ENCODE assay signal across 23 cellular contexts in the genomic region with DNA sequence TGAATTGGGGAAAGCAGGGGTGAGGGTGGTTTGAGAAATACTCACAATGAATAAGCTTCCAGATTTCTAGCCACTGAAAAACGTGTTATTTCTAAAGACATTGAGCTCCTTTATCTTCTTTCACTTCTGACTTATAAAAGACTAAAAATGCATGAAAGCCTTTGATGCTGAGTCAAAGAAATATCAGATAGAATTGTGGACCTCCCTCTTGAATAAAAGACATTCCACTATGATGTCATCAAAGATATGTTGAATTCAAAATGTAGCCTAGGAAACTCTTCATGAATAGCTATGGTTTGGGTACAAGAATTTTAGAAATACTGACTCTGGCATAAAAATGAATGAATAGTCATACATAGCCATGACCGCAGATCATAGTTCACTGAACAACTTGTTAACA. TPM values are rescaled to one million over a fixed set of nuclear protein-coding genes. Genes with fewer than 3 reads are reported as not detected.
DNase-seq lines count a peak whose midpoint lies in the region; ATAC-seq and TF ChIP-seq lines count a peak whose summit lies in the region.
"Had no signal": no experiment of that assay in that cellular context is flagged by ENCODE, and none has a peak within 500 bp of the region (broad histone marks: within the 10 kb centered on the region; RNA-seq: fewer than 3 reads in every experiment).

No MANE protein-coding gene starts in this region.

- dilution Hi-C loops in IMR-90 (cut with HindIII; ENCODE audit: low sequenced_read_pairs, unreplicated experiment): no loop called here

- H2BK15ac ChIP-seq in IMR-90 (ENCODE audit: low read depth, low read length): no peak overlapping the region

- no peak overlapping the region for H3K4me2 ChIP-seq in IMR-90 (ENCODE audit: low read depth, low read length)

- in situ Hi-C loops in IMR-90 (cut with MboI; ENCODE audit: low sequenced_read_pairs): no loop called here

- no peak overlapping the region for H3K4ac ChIP-seq in IMR-90 (ENCODE audit: low read depth, low read length)

- no CpG with 5 or more reads among the region's 2 CpGs for WGBS in IMR-90 (ENCODE audit: extremely low coverage in 2 of 2, insufficient read length in 1 of 2), 2 experiments
- WGBS in testis, 2 donors: 73 to 79% methylated on average over 2 of the region's 2 CpGs

- H2BK20ac ChIP-seq in IMR-90 (ENCODE audit: low read depth, low read length): no peak overlapping the region

- no peak overlapping the region for H2BK5ac ChIP-seq in IMR-90 (ENCODE audit: low read depth, low read length, poor library complexity, severe bottlenecking)

- no TSS peak for BruUV-seq in IMR-90 (replicated peaks; lab: Mats Ljungman, UMichigan)

- no peak overlapping the region for H4K91ac ChIP-seq in IMR-90 (ENCODE audit: insufficient read depth, low read depth, low read length)

- H3K4me1 ChIP-seq in IMR-90 (ENCODE audit: control insufficient read depth, insufficient read depth, low read length) (peaks cover 2% of the 10 kb centered on the region; the same call in 1 of the 2 replicates), testis (no peaks in the 10 kb centered on the region), Peyer's patch (no peaks in the 10 kb centered on the region)

- no peak overlapping the region for H2AK9ac ChIP-seq in IMR-90 (replicated peaks; ENCODE audit: low read depth, low read length, poor library complexity)

- H3K9me3 ChIP-seq in IMR-90 (ENCODE audit: control insufficient read depth, insufficient read depth, low read length) (no peaks in the 10 kb centered on the region), testis (no peaks in the 10 kb centered on the region), Peyer's patch (no peaks in the 10 kb centered on the region)
- H3K9me3 ChIP-seq: SJCRH30 had no signal

- H3K36me3 ChIP-seq in IMR-90 (ENCODE audit: control insufficient read depth, insufficient read depth, low read length): no peaks in the 10 kb centered on the region
- H3K36me3 ChIP-seq in testis (ENCODE audit: low read depth, missing control alignments): no peaks in the 10 kb centered on the region
- H3K36me3 ChIP-seq in Peyer's patch: no peaks in the 10 kb centered on the region
- H3K36me3 ChIP-seq: SJCRH30 had no signal

- no peaks in the 10 kb centered on the region for H3K9me1 ChIP-seq in IMR-90 (ENCODE audit: insufficient read depth, low read length)

- POLR2A ChIA-PET in IMR-90 (lab: Charles Lee; ENCODE audit: unreplicated experiment): no interaction called here

- CTCF ChIA-PET in IMR-90 (lab: Yijun Ruan, JAX): interaction anchor here (1.3 to 1.4 kb wide), 2 partner anchors 22 to 142 kb away, joined by 3 read pairs; no protein-coding TSS in a partner anchor

- H3K79me1 ChIP-seq in IMR-90 (ENCODE audit: low read depth in 1 of 2, low read length in 2 of 2): no peaks in the 10 kb centered on the region

- no peak overlapping the region for H3K23ac ChIP-seq in IMR-90 (ENCODE audit: low read depth, low read length)

- H3K27ac ChIP-seq in IMR-90 (ENCODE audit: insufficient read depth, low read length) (no peak overlapping the region), testis (no peak overlapping the region), Peyer's patch (no peak overlapping the region)
- H3K27ac ChIP-seq: SJCRH30 had no signal

- H2AFZ ChIP-seq in IMR-90 (replicated peaks; ENCODE audit: low read length, poor library complexity): no peak overlapping the region

- no peak for TF ChIP-seq CTCF in IMR-90 (conservative IDR thresholded peaks at IDR 0.05; ENCODE audit: low read depth, low read length)
- no peak for TF ChIP-seq CTCF in testis (IDR thresholded peaks at IDR 0.05)
- TF ChIP-seq CTCF in Peyer's patch (IDR thresholded peaks at IDR 0.05): no peak

- no peak overlapping the region for H4K5ac ChIP-seq in IMR-90 (ENCODE audit: low read depth, low read length)

- DNase-seq in COLO829 (ENCODE audit: low spot score): peak; percentile 57
- peak; percentile 47 for DNase-seq in IMR-90
- DNase-seq in astrocyte of the hippocampus (ENCODE audit: low read depth, low spot score): peak; percentile 69
- DNase-seq in foreskin melanocyte: peak; percentile 4
- DNase-seq in testis: no peak
- no peak for DNase-seq in Peyer's patch
- DNase-seq: DMS153; DND-41; H9; HFFc6; Karpas-422; NCI-H1105 treated with DMSO at 0.1 percent for 48 hours; NCI-H146; NCI-H1930; NCI-H2107; NCI-H446 treated with DMSO at 0.1 percent for 48 hours; NCI-H526; NK-92 treated with Interleukin-12 subunit alpha and Interleukin-12 subunit beta, amount 100 ng/mL, for 24 hours; PC-3; SJCRH30 had no signal

- no peak overlapping the region for H3K9ac ChIP-seq in IMR-90 (ENCODE audit: low read depth, low read length)

- H2AK5ac ChIP-seq in IMR-90 (ENCODE audit: low read depth, low read length): no peak overlapping the region

- H3K18ac ChIP-seq in IMR-90 (ENCODE audit: low read depth, low read length): no peak overlapping the region

- H3K56ac ChIP-seq in IMR-90 (ENCODE audit: extremely low read depth, insufficient read depth, low read length): no peak overlapping the region

- no peaks in the 10 kb centered on the region for H4K20me1 ChIP-seq in IMR-90 (ENCODE audit: insufficient read depth, low read length)

- H3K4me3 ChIP-seq in IMR-90 (ENCODE audit: insufficient read depth, low read depth, low read length) (no peak overlapping the region), testis (no peak overlapping the region), Peyer's patch (no peak overlapping the region)
- H3K4me3 ChIP-seq: SJCRH30 had no signal

- ATAC-seq in IMR-90 (ENCODE audit: low read depth): peak; percentile 24; the same call in 1 of the 2 replicates
- ATAC-seq in HG03432 (IDR thresholded peaks at IDR 0.05; ENCODE audit: unreplicated experiment): no peak
- ATAC-seq in HG02840 (IDR thresholded peaks at IDR 0.05; ENCODE audit: low FRiP score, unreplicated experiment): no peak
- ATAC-seq: PC-3, SK-N-SH treated with all-trans-retinoic acid at 6 μM for 48 hours had no signal

- no peak overlapping the region for H4K8ac ChIP-seq in IMR-90 (ENCODE audit: low read depth in 2 of 2, low read length in 2 of 2)

- no peaks in the 10 kb centered on the region for H3K27me3 ChIP-seq in IMR-90 (ENCODE audit: control insufficient read depth, insufficient read depth, low read length)
- no peaks in the 10 kb centered on the region for H3K27me3 ChIP-seq in testis
- H3K27me3 ChIP-seq in Peyer's patch: no peaks in the 10 kb centered on the region
- H3K27me3 ChIP-seq: SJCRH30 had no signal

- no peak for TF ChIP-seq RAD21 in IMR-90 (IDR thresholded peaks at IDR 0.05; ENCODE audit: low read length)

- H2BK120ac ChIP-seq in IMR-90 (ENCODE audit: low read depth, low read length): no peak overlapping the region

- H3K14ac ChIP-seq in IMR-90 (replicated peaks; ENCODE audit: low read depth, low read length): no peak overlapping the region

- intact Hi-C loops in IMR-90 (cut with micrococcal nuclease): no loop called here
- intact Hi-C loops in testis (cut with DNase I; ENCODE audit: low total_unique reads): no loop called here

- TF ChIP-seq POLR2A in IMR-90 (IDR thresholded peaks at IDR 0.05; ENCODE audit: low read depth, low read length): no peak
- TF ChIP-seq POLR2A in testis (IDR thresholded peaks at IDR 0.05): no peak
- no peak for TF ChIP-seq POLR2A in Peyer's patch (IDR thresholded peaks at IDR 0.05)

TF ChIP-seq in IMR-90, 13 proteins besides CTCF, POLR2A, EP300 and RAD21:
- TF ChIP-seq CEBPB (IDR thresholded peaks at IDR 0.05; ENCODE audit: low read depth, low read length): no peak
- TF ChIP-seq SMC3 (IDR thresholded peaks at IDR 0.05; ENCODE audit: low read depth, low read length): no peak
- no peak for TF ChIP-seq RCOR1 (IDR thresholded peaks at IDR 0.05; ENCODE audit: insufficient replicate concordance, low read length)
- TF ChIP-seq, protein P1, sequence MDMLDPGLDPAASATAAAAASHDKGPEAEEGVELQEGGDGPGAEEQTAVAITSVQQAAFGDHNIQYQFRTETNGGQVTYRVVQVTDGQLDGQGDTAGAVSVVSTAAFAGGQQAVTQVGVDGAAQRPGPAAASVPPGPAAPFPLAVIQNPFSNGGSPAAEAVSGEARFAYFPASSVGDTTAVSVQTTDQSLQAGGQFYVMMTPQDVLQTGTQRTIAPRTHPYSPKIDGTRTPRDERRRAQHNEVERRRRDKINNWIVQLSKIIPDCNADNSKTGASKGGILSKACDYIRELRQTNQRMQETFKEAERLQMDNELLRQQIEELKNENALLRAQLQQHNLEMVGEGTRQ (IDR thresholded peaks at IDR 0.05; ENCODE audit: low read depth, low read length): no peak
- TF ChIP-seq MAFK (IDR thresholded peaks at IDR 0.05; ENCODE audit: low read depth, low read length): no peak
- TF ChIP-seq RFX5 (IDR thresholded peaks at IDR 0.05; ENCODE audit: low read depth, low read length): no peak
- no peak for TF ChIP-seq MAZ (IDR thresholded peaks at IDR 0.05; ENCODE audit: borderline replicate concordance, low read depth, low read length)
- no peak for TF ChIP-seq BHLHE40 (IDR thresholded peaks at IDR 0.05; ENCODE audit: low read depth, low read length)
- TF ChIP-seq CHD1 (IDR thresholded peaks at IDR 0.05; ENCODE audit: low read depth, low read length): no peak
- TF ChIP-seq, protein P2, sequence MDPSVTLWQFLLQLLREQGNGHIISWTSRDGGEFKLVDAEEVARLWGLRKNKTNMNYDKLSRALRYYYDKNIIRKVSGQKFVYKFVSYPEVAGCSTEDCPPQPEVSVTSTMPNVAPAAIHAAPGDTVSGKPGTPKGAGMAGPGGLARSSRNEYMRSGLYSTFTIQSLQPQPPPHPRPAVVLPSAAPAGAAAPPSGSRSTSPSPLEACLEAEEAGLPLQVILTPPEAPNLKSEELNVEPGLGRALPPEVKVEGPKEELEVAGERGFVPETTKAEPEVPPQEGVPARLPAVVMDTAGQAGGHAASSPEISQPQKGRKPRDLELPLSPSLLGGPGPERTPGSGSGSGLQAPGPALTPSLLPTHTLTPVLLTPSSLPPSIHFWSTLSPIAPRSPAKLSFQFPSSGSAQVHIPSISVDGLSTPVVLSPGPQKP (IDR thresholded peaks at IDR 0.05; ENCODE audit: borderline replicate concordance, low read depth, low read length): no peak
- no peak for TF ChIP-seq NFE2L2 (IDR thresholded peaks at IDR 0.05; ENCODE audit: low read depth, low read length)
- TF ChIP-seq FOS (IDR thresholded peaks at IDR 0.05; ENCODE audit: low read depth, low read length): no peak
- TF ChIP-seq MXI1 (IDR thresholded peaks at IDR 0.05; ENCODE audit: borderline replicate concordance, low read depth, low read length): no peak

RNA-seq across cellular contexts. Expression of a gene that starts 44.7 kb away (rescaled TPM):
- total RNA-seq in IMR-90 (2012; rRNA removed) (1.4 and 2.5 TPM in 2 replicates), testis (1 to 10 TPM; 1.8 to 2.4 TPM), Peyer's patch (1 to 10 TPM in 1 of 4 donors, under 1 TPM in 3; 0.18 to 3.3 (median 0.34) TPM)
- polyA plus RNA-seq in IMR-90 (2012; rRNA removed) (1.4 and 2.2 TPM in 2 replicates), testis (ENCODE audit: insufficient read depth, low read depth, low replicate concordance) (0.75 TPM)
- 0.28 and 0.66 TPM in 2 replicates for polyA plus RNA-seq in IMR-90 (2012; cell fraction: cytosol; rRNA removed)
- polyA plus RNA-seq in IMR-90 (2012; cell fraction: nucleus; rRNA removed; ENCODE audit: low replicate concordance): 2.2 and 6.9 TPM in 2 replicates

Comparison
In these comparisons a context has a peak if more than half of its experiments do, and no peak if none do; other contexts are left out.
1. DNase-seq: peak in COLO829 (single experiment), IMR-90 (single experiment), astrocyte of the hippocampus (single experiment) and foreskin melanocyte (single experiment); none in testis (single experiment) and Peyer's patch (0 of 3).